Comparison of ENCODE assay signal across 21 cellular contexts in the genomic region with DNA sequence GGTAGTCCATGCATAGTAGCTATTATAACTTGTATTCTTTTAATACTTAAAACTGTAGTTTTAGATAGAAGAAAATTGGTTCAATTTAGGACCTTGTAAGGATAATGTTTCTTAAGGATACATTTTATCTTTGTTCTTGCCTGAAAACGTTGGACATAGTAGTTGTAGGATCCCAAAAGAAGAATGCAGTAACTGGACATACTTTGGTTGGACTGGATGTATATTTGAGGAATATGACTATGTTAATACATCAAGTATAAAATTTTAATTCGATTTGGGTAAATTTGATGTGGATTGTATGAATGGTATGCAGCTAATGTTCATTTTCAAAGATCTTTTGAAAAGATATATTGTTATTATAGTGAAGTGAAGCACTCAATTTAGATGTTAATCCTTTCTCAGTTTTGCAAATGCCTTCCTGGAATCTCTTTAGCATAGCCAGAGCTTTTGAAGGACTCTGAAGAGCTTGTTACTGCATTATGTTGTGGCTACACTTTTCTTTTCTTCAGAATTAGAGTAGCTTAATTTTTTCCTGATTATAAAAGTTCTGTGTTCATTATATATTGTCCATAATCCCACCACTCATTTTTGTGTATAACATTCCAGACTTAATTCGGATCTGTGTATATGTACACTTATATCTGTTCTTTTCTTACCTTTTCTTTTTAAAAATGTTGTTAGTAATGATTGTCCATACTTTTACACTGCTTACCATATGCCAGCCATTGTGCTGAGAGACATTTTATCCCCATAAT. TPM values are rescaled to one million over a fixed set of nuclear protein-coding genes. Genes with fewer than 3 reads are reported as not detected.
"Had no signal": no experiment of that assay in that cellular context is flagged by ENCODE, and none has a peak within 500 bp of the region (broad histone marks: within the 10 kb centered on the region; RNA-seq: fewer than 3 reads in every experiment).

No MANE protein-coding gene starts in this region.

- H3K27me3 Mint-ChIP-seq: effector memory CD8-positive, alpha-beta T cell; stimulated activated naive B cell treated with anti-CD40 and anti-IgM and Interleukin-4, amounts not matched to agents 10 μg/mL and 1 μg/mL and 100 μg/mL, for 72 hours had no signal

- H3K27ac Mint-ChIP-seq: activated naive CD4-positive, alpha-beta T cell treated with anti-CD3 and anti-CD28 coated beads, Interleukin-2, amount 50 U/mL, for 24 hours; activated T-cell treated with anti-CD3 and anti-CD28 coated beads, Interleukin-2, amount 50 U/mL, for 72 hours; effector memory CD8-positive, alpha-beta T cell; nephron progenitor cell; stimulated activated naive B cell treated with anti-CD40 and anti-IgM and Interleukin-4, amounts not matched to agents 10 μg/mL and 1 μg/mL and 100 μg/mL, for 72 hours; T-helper 1 cell treated with Interleukin-12 subunit alpha and Interleukin-12 subunit beta and Interleukin-4 antibody, amounts not matched to agents 30 μg/mL and 1 μg/mL, for 36 hours had no signal

- H3K9me3 ChIP-seq: adrenal gland, esophagus squamous epithelium, sigmoid colon, spleen, thyroid gland had no signal

- ATAC-seq: activated T-cell treated with anti-CD3 and anti-CD28 coated beads, Interleukin-2, amount 50 U/mL, for 72 hours; effector memory CD8-positive, alpha-beta T cell; stimulated activated naive B cell treated with anti-CD40 and anti-IgM and Interleukin-4, amounts not matched to agents 10 μg/mL and 1 μg/mL and 100 μg/mL, for 72 hours had no signal

- H3K4me3 Mint-ChIP-seq: activated naive CD4-positive, alpha-beta T cell treated with anti-CD3 and anti-CD28 coated beads, Interleukin-2, amount 50 U/mL, for 24 hours; activated T-cell treated with anti-CD3 and anti-CD28 coated beads, Interleukin-2, amount 50 U/mL, for 72 hours; effector memory CD8-positive, alpha-beta T cell; nephron progenitor cell; stimulated activated naive B cell treated with anti-CD40 and anti-IgM and Interleukin-4, amounts not matched to agents 10 μg/mL and 1 μg/mL and 100 μg/mL, for 72 hours; T-helper 1 cell treated with Interleukin-12 subunit alpha and Interleukin-12 subunit beta and Interleukin-4 antibody, amounts not matched to agents 30 μg/mL and 1 μg/mL, for 36 hours had no signal

- H3K4me3 ChIP-seq: adrenal gland, esophagus squamous epithelium, sigmoid colon, spleen, thyroid gland had no signal

- H3K27me3 ChIP-seq: adrenal gland, esophagus squamous epithelium, sigmoid colon, spleen, thyroid gland had no signal

- H3K9me3 Mint-ChIP-seq: activated naive CD4-positive, alpha-beta T cell treated with anti-CD3 and anti-CD28 coated beads, Interleukin-2, amount 50 U/mL, for 24 hours; activated T-cell treated with anti-CD3 and anti-CD28 coated beads, Interleukin-2, amount 50 U/mL, for 72 hours; effector memory CD8-positive, alpha-beta T cell; nephron progenitor cell; T-helper 1 cell treated with Interleukin-12 subunit alpha and Interleukin-12 subunit beta and Interleukin-4 antibody, amounts not matched to agents 30 μg/mL and 1 μg/mL, for 36 hours had no signal

- H3K36me3 ChIP-seq: thyroid gland had no signal

- H3K4me1 Mint-ChIP-seq: activated naive CD4-positive, alpha-beta T cell treated with anti-CD3 and anti-CD28 coated beads, Interleukin-2, amount 50 U/mL, for 24 hours had no signal

- H3K27ac ChIP-seq: esophagus squamous epithelium, sigmoid colon, spleen, thyroid gland had no signal

- DNase-seq: activated CD4-positive, alpha-beta T cell treated with anti-CD3 and anti-CD28 coated beads, Interleukin-2, amount 50 U/mL, for 1 hour; activated CD4-positive, CD25-positive, alpha-beta regulatory T cell treated with anti-CD3 and anti-CD28 coated beads, Interleukin-2, amount 50 U/mL, for 72 hours; activated gamma-delta T cell; activated T-cell treated with anti-CD3 and anti-CD28 coated beads, Interleukin-2, amount 50 U/mL, for 72 hours; adrenal gland; dermis blood vessel endothelial cell; effector memory CD8-positive, alpha-beta T cell; esophagus squamous epithelium; midbrain; nephron progenitor cell; nucleus accumbens; sigmoid colon; spleen; stimulated activated CD4-positive, alpha-beta T cell treated with anti-CD3 and anti-CD28 coated beads, Interleukin-4, amount 100 ng/mL, for 4 hours; stimulated activated naive B cell treated with anti-CD40 and anti-IgM and Interleukin-4, amounts not matched to agents 10 μg/mL and 1 μg/mL and 100 μg/mL, for 72 hours had no signal

RNA-seq across cellular contexts. Expression of a gene that starts 41.2 kb away (rescaled TPM):
- total RNA-seq: activated CD8-positive, alpha-beta memory T cell treated with anti-CD3 and anti-CD28 coated beads for 36 hours; cardiac septum; myocyte had no signal
